Comparison of ENCODE assay signal across 14 cellular contexts in the genomic region with DNA sequence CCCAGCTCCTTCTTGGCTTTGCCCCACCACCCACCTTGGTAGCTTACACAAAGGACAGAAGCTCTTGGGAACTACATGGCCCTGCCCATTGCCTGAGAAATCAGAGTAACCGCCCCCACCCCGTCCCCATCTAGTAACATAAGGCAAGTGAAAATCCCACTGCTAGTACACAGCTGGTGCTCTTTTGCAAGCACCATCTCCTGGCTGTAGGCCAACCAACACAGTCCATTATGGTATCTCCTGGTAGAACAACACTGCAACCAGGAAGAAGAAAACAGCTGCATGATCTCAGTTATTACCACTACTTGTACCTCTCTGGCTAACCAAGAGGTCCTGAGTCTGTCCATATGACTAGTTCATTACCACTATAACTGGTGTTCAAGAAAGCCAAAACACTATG.
"Had no signal": no experiment of that assay in that cellular context is flagged by ENCODE, and none has a peak within 500 bp of the region (broad histone marks: within the 10 kb centered on the region; RNA-seq: fewer than 3 reads in every experiment).

No MANE protein-coding gene starts in this region.

- DNase-seq: activated CD4-positive, alpha-beta T cell treated with anti-CD3 and anti-CD28 coated beads, Interleukin-2, amount 50 U/mL, for 48 hours; activated naive CD4-positive, alpha-beta T cell treated with Interleukin-2 at 50 U/mL for 16 hours; brain microvascular endothelial cell; effector memory CD4-positive, alpha-beta T cell; foreskin melanocyte; head of caudate nucleus; immature natural killer cell; mesendoderm; natural killer cell; nucleus accumbens; tibial artery; WERI-Rb-1 had no signal

- H3K4me1 ChIP-seq: tibial artery had no signal

- H3K27ac ChIP-seq: brain microvascular endothelial cell, epithelial cell of prostate, tibial artery, WERI-Rb-1 had no signal

- H3K36me3 ChIP-seq: brain microvascular endothelial cell, tibial artery, WERI-Rb-1 had no signal

- ATAC-seq: activated T-helper 17 cell treated with anti-CD3 and anti-CD28 coated beads, Interleukin-2, amount 50 U/mL, for 72 hours; natural killer cell had no signal

- H3K9me3 ChIP-seq: tibial artery had no signal

- H3K4me3 ChIP-seq: tibial artery had no signal

- H3K27me3 ChIP-seq: brain microvascular endothelial cell, tibial artery had no signal
